ENCODE assay signal across 18 cellular contexts in genomic region chr12:17949558-17950141, GRCh38.
"Had no signal": no experiment of that assay in that cellular context is flagged by ENCODE, and none has a peak within 500 bp of the region (broad histone marks: within the 10 kb centered on the region; RNA-seq: fewer than 3 reads in every experiment).

No MANE protein-coding gene starts in this region.

- H3K27me3 Mint-ChIP-seq: activated CD4-positive, alpha-beta memory T cell treated with anti-CD3 and anti-CD28 coated beads, Interleukin-2, amount 10 ng/mL, durations not matched to agents 7 days and 5 days; activated CD4-positive, alpha-beta T cell treated with anti-CD3 and anti-CD28 coated beads for 36 hours; activated CD8-positive, alpha-beta memory T cell treated with anti-CD3 and anti-CD28 coated beads, Interleukin-2, amount 10 ng/mL, durations not matched to agents 7 days and 5 days; activated naive CD8-positive, alpha-beta T cell treated with anti-CD3 and anti-CD28 coated beads, Interleukin-2, amount 10 ng/mL, durations not matched to agents 7 days and 5 days; dendritic cell treated with granulocyte-macrophage colony-stimulating factor and Interleukin-4, amounts not matched to agents 40 ng/mL and 50 ng/mL, for 4 days; T-helper 17 cell had no signal

- DNase-seq: activated CD4-positive, alpha-beta memory T cell treated with anti-CD3 and anti-CD28 coated beads, Interleukin-2, amount 10 ng/mL, durations not matched to agents 7 days and 5 days; activated CD4-positive, alpha-beta T cell treated with anti-CD3 and anti-CD28 coated beads for 36 hours; activated CD8-positive, alpha-beta memory T cell treated with anti-CD3 and anti-CD28 coated beads, Interleukin-2, amount 10 ng/mL, durations not matched to agents 7 days and 5 days; activated naive CD4-positive, alpha-beta T cell; activated naive CD8-positive, alpha-beta T cell treated with anti-CD3 and anti-CD28 coated beads, Interleukin-2, amount 10 ng/mL, durations not matched to agents 7 days and 5 days; amygdala; effector memory CD4-positive, alpha-beta T cell; esophagus squamous epithelium; natural killer cell; stimulated activated CD4-positive, alpha-beta T cell treated with anti-CD3 and anti-CD28 coated beads, Interleukin-1b, Interleukin-23, amount 100 ng/mL, for 48 hours; stimulated activated CD8-positive, alpha-beta memory T cell treated with anti-CD3 and anti-CD28 coated beads, Interleukin-4, amount 100 ng/mL, for 48 hours; stimulated activated naive CD8-positive, alpha-beta T cell treated with anti-CD3 and anti-CD28 coated beads, Interleukin-15, Interleukin-2, amounts not matched to agents 100 U/mL and 50 U/mL, for 24 hours; substantia nigra; T-helper 17 cell; tibial artery; uterus had no signal

- H3K36me3 ChIP-seq: cardiac muscle cell, esophagus squamous epithelium, tibial artery, uterus had no signal

- H3K4me1 ChIP-seq: esophagus squamous epithelium, tibial artery, uterus had no signal

- H3K36me3 Mint-ChIP-seq: activated CD8-positive, alpha-beta memory T cell treated with anti-CD3 and anti-CD28 coated beads, Interleukin-2, amount 10 ng/mL, durations not matched to agents 7 days and 5 days; activated naive CD8-positive, alpha-beta T cell treated with anti-CD3 and anti-CD28 coated beads, Interleukin-2, amount 10 ng/mL, durations not matched to agents 7 days and 5 days had no signal

- H3K4me3 ChIP-seq: cardiac muscle cell, esophagus squamous epithelium, tibial artery, uterus had no signal

- H3K27me3 ChIP-seq: cardiac muscle cell, esophagus squamous epithelium, tibial artery, uterus had no signal

- ATAC-seq: activated CD4-positive, alpha-beta T cell treated with anti-CD3 and anti-CD28 coated beads for 36 hours; activated CD8-positive, alpha-beta memory T cell treated with anti-CD3 and anti-CD28 coated beads, Interleukin-2, amount 10 ng/mL, durations not matched to agents 7 days and 5 days; natural killer cell; stimulated activated naive CD8-positive, alpha-beta T cell treated with anti-CD3 and anti-CD28 coated beads, Interleukin-15, Interleukin-2, amounts not matched to agents 100 U/mL and 50 U/mL, for 24 hours; T-helper 17 cell had no signal

- H3K4me1 Mint-ChIP-seq: activated CD4-positive, alpha-beta memory T cell treated with anti-CD3 and anti-CD28 coated beads, Interleukin-2, amount 10 ng/mL, durations not matched to agents 7 days and 5 days; activated CD4-positive, alpha-beta T cell treated with anti-CD3 and anti-CD28 coated beads for 36 hours; activated CD8-positive, alpha-beta memory T cell treated with anti-CD3 and anti-CD28 coated beads, Interleukin-2, amount 10 ng/mL, durations not matched to agents 7 days and 5 days; activated naive CD8-positive, alpha-beta T cell treated with anti-CD3 and anti-CD28 coated beads, Interleukin-2, amount 10 ng/mL, durations not matched to agents 7 days and 5 days; natural killer cell; T-helper 17 cell had no signal

- H3K27ac Mint-ChIP-seq: activated CD4-positive, alpha-beta memory T cell treated with anti-CD3 and anti-CD28 coated beads, Interleukin-2, amount 10 ng/mL, durations not matched to agents 7 days and 5 days; activated CD4-positive, alpha-beta T cell treated with anti-CD3 and anti-CD28 coated beads for 36 hours; activated CD8-positive, alpha-beta memory T cell treated with anti-CD3 and anti-CD28 coated beads, Interleukin-2, amount 10 ng/mL, durations not matched to agents 7 days and 5 days; activated naive CD8-positive, alpha-beta T cell treated with anti-CD3 and anti-CD28 coated beads, Interleukin-2, amount 10 ng/mL, durations not matched to agents 7 days and 5 days; dendritic cell treated with granulocyte-macrophage colony-stimulating factor and Interleukin-4, amounts not matched to agents 40 ng/mL and 50 ng/mL, for 4 days; natural killer cell; T-helper 17 cell had no signal

- H3K9me3 ChIP-seq: esophagus squamous epithelium, tibial artery, uterus had no signal

- H3K27ac ChIP-seq: cardiac muscle cell, esophagus squamous epithelium, tibial artery, uterus had no signal

- H3K4me3 Mint-ChIP-seq: activated CD4-positive, alpha-beta memory T cell treated with anti-CD3 and anti-CD28 coated beads, Interleukin-2, amount 10 ng/mL, durations not matched to agents 7 days and 5 days; activated CD4-positive, alpha-beta T cell treated with anti-CD3 and anti-CD28 coated beads for 36 hours; activated CD8-positive, alpha-beta memory T cell treated with anti-CD3 and anti-CD28 coated beads, Interleukin-2, amount 10 ng/mL, durations not matched to agents 7 days and 5 days; activated naive CD8-positive, alpha-beta T cell treated with anti-CD3 and anti-CD28 coated beads, Interleukin-2, amount 10 ng/mL, durations not matched to agents 7 days and 5 days; dendritic cell treated with granulocyte-macrophage colony-stimulating factor and Interleukin-4, amounts not matched to agents 40 ng/mL and 50 ng/mL, for 4 days; natural killer cell; T-helper 17 cell had no signal
